12 cellular contexts compared by ENCODE assay signal in genomic region chr13:36130168-36130541, GRCh38. TPM values are rescaled to one million over a fixed set of nuclear protein-coding genes. Genes with fewer than 3 reads are reported as not detected.
DNase-seq lines count a peak whose midpoint lies in the region; ATAC-seq, FAIRE-seq and TF ChIP-seq lines count a peak whose summit lies in the region.
"Had no signal": no experiment of that assay in that cellular context is flagged by ENCODE, and none has a peak within 500 bp of the region (broad histone marks: within the 10 kb centered on the region; RNA-seq: fewer than 3 reads in every experiment).

No MANE protein-coding gene starts in this region.

- no peaks in the 10 kb centered on the region for H3K79me2 ChIP-seq in fibroblast of lung (ENCODE audit: control insufficient read depth, insufficient read depth, low read length)
- no peaks in the 10 kb centered on the region for H3K79me2 ChIP-seq in OCI-LY7 (ENCODE audit: insufficient read depth, low read depth, low read length)

- H3K4me3 ChIP-seq in fibroblast of lung (replicated peaks in 1 of 4; ENCODE audit: control extremely low read depth in 1 of 4, insufficient read depth in 1 of 4, low read depth in 3 of 4, low read length in 4 of 4), result peak overlapping the region in 2 of 4 experiments; percentile 41 to 68
- peak overlapping the region; percentile 40 for H3K4me3 ChIP-seq in ovary
- no peak overlapping the region for H3K4me3 ChIP-seq in OCI-LY7 (ENCODE audit: low read depth, low read length, poor library complexity, severe bottlenecking)

- POLR2A ChIA-PET in OCI-LY7 (lab: Charles Lee), result no interaction called here

- BruUV-seq in OCI-LY7 (replicated peaks; lab: Mats Ljungman, UMichigan), result no TSS peak

- H3K4me2 ChIP-seq in fibroblast of lung (ENCODE audit: extremely low read depth, insufficient read depth, low read length), result peak overlapping the region; percentile 21
- H3K4me2 ChIP-seq in OCI-LY7 (ENCODE audit: low read length), result no peak overlapping the region

- H3K27me3 ChIP-seq in fibroblast of lung (ENCODE audit: control insufficient read depth, insufficient read depth, low read length), result peaks cover 9% of the 10 kb centered on the region
- no peaks in the 10 kb centered on the region for H3K27me3 ChIP-seq in ovary
- H3K27me3 ChIP-seq: right lobe of liver had no signal

- TF ChIP-seq POLR2A in ovary (IDR thresholded peaks at IDR 0.05), result no peak

- H3K36me3 ChIP-seq in fibroblast of lung (ENCODE audit: control insufficient read depth, insufficient read depth, low read length) (no peaks in the 10 kb centered on the region), ovary (no peaks in the 10 kb centered on the region), OCI-LY7 (ENCODE audit: insufficient read depth, low read length) (no peaks in the 10 kb centered on the region)
- H3K36me3 ChIP-seq: right lobe of liver had no signal

- no peaks in the 10 kb centered on the region for H3K9me3 ChIP-seq in fibroblast of lung (ENCODE audit: control insufficient read depth, insufficient read depth, low read depth, low read length)
- H3K9me3 ChIP-seq in ovary, result no peaks in the 10 kb centered on the region
- H3K9me3 ChIP-seq in OCI-LY7 (ENCODE audit: low read length), result no peaks in the 10 kb centered on the region
- H3K9me3 ChIP-seq: Caco-2, right lobe of liver had no signal

- intact Hi-C loops in ovary (cut with DNase I) (loop anchor here in 1 of 4 donors (10.0 kb wide), 1 partner anchor 75 kb away; no protein-coding TSS in a partner anchor), OCI-LY7 (cut with micrococcal nuclease; ENCODE audit: unreplicated experiment) (no loop called here)

- no peak overlapping the region for H2AFZ ChIP-seq in fibroblast of lung (ENCODE audit: low read length)
- no peak overlapping the region for H2AFZ ChIP-seq in OCI-LY7 (ENCODE audit: low read length)

- no peak overlapping the region for H3K27ac ChIP-seq in fibroblast of lung (ENCODE audit: insufficient read depth, low read length)
- no peak overlapping the region for H3K27ac ChIP-seq in ovary
- no peak overlapping the region for H3K27ac ChIP-seq in OCI-LY7 (ENCODE audit: low read depth, low read length, poor library complexity, severe bottlenecking)
- H3K27ac ChIP-seq: right lobe of liver had no signal

- no peaks in the 10 kb centered on the region for H3K9me2 ChIP-seq in OCI-LY7 (ENCODE audit: insufficient read depth, low read length)

- no peak for FAIRE-seq in urothelium cell line (lab: Jason Lieb, UNC)

- CTCF ChIA-PET in OCI-LY7 (lab: Charles Lee; ENCODE audit: unreplicated experiment), result no interaction called here

- H3K4me1 ChIP-seq in fibroblast of lung (ENCODE audit: control insufficient read depth, extremely low read depth, insufficient read depth, low read length) (no peaks in the 10 kb centered on the region), ovary (ENCODE audit: insufficient read depth) (peaks cover 2% of the 10 kb centered on the region), OCI-LY7 (ENCODE audit: insufficient read depth, low read length, poor library complexity, severe bottlenecking) (no peaks in the 10 kb centered on the region)
- H3K4me1 ChIP-seq: Caco-2, right lobe of liver had no signal

- no peak for TF ChIP-seq CTCF in fibroblast of lung (conservative IDR thresholded peaks at IDR 0.05 in 1 of 2, IDR thresholded peaks at IDR 0.05 in 1 of 2; ENCODE audit: low read depth in 1 of 2, low read length in 2 of 2)
- no peak for TF ChIP-seq CTCF in ovary (IDR thresholded peaks at IDR 0.05)
- no peak for TF ChIP-seq CTCF in OCI-LY7 (conservative IDR thresholded peaks at IDR 0.05; ENCODE audit: low read length)

- no peak for TF ChIP-seq EP300 in ovary (IDR thresholded peaks at IDR 0.05)

- H3K9ac ChIP-seq in fibroblast of lung (ENCODE audit: insufficient read depth, low read length), result no peak overlapping the region

- ATAC-seq in GM19467 (IDR thresholded peaks at IDR 0.05; ENCODE audit: unreplicated experiment), result no peak

- DNase-seq in COR-L47 (lab: John Stamatoyannopoulos, UW) (peak; percentile 37), NCI-H748 treated with DMSO at 0.1 percent for 48 hours (lab: John Stamatoyannopoulos, UW) (peak; percentile 57), fibroblast of lung (ENCODE audit: low read depth in 2 of 2) (no peak), ovary (no peak), OCI-LY7 (ENCODE audit: low spot score) (no peak), urothelium cell line (ENCODE audit: low spot score) (no peak), EL (no peak)
- DNase-seq: Caco-2, Kasumi-1, right lobe of liver, RPMI8226 had no signal

- 20 to 35% (median 32%) methylated on average over 13 of the region's 13 CpGs for WGBS in ovary, 3 donors

- H4K20me1 ChIP-seq in fibroblast of lung (ENCODE audit: control insufficient read depth, extremely low read depth, insufficient read depth, low read length) (no peaks in the 10 kb centered on the region), OCI-LY7 (ENCODE audit: insufficient read depth, low read length) (no peaks in the 10 kb centered on the region)

RNA-seq across cellular contexts. Expression of gene DCLK1, which starts 1.0 kb away (rescaled TPM):
- 6.3 and 14.4 TPM in 2 replicates for total RNA-seq in fibroblast of lung
- 0.56 and 2.9 TPM in 2 replicates for polyA plus RNA-seq in fibroblast of lung
- 0.38 and 2.4 TPM in 2 replicates for polyA plus RNA-seq in fibroblast of lung (2012)
- 0.94 and 5.1 TPM in 2 replicates for polyA minus RNA-seq in fibroblast of lung (ENCODE audit: low replicate concordance)
- total RNA-seq in ovary, result 10 to 100 TPM in 5 of 7 donors, 1 to 10 TPM in 2; 8.3 to 37.0 (median 24.0) TPM
- 10 to 100 TPM in 1 of 2 donors, 1 to 10 TPM in 1; 3.3 to 17.3 TPM for polyA plus RNA-seq in ovary
- total RNA-seq in OCI-LY7 (2014; rRNA removed; shearing (Covaris generic)), result not detected in 2 replicates
- total RNA-seq in OCI-LY7 (2022), result not detected in 2 replicates
- total RNA-seq: Caco-2 had no signal

Comparison
In these comparisons a context has a peak if more than half of its experiments do, and no peak if none do; other contexts are left out.
1. DNase-seq: peak in COR-L47 (single experiment) and NCI-H748 treated with DMSO at 0.1 percent for 48 hours (single experiment); none in fibroblast of lung (0 of 2), ovary (0 of 5), OCI-LY7 (single experiment), urothelium cell line (single experiment) and EL (single experiment).